In genomic region chr12:12265035-12265434, GRCh38 we compare ENCODE assay signal across 8 cellular contexts. TPM values are rescaled to one million over a fixed set of nuclear protein-coding genes. Genes with fewer than 3 reads are reported as not detected.
DNase-seq lines count a peak whose midpoint lies in the region; ATAC-seq and TF ChIP-seq lines count a peak whose summit lies in the region.

No MANE protein-coding gene starts in this region.

- CTCF ChIA-PET in activated CD4-positive, alpha-beta memory T cell treated with anti-CD3 and anti-CD28 coated beads, Interleukin-2, amount 10 ng/mL, durations not matched to agents 7 days and 5 days (lab: Charles Lee): no interaction called here

- H4K20me1 ChIP-seq in GM23338 (replicated peaks; ENCODE audit: insufficient read depth): peaks cover 29% of the 10 kb centered on the region

- no peak for ATAC-seq in GM23338
- ATAC-seq in right cardiac atrium: no peak
- ATAC-seq in HG03378 (IDR thresholded peaks at IDR 0.05; ENCODE audit: unreplicated experiment): no peak
- no peak for ATAC-seq in HG03565 (IDR thresholded peaks at IDR 0.05; ENCODE audit: unreplicated experiment)
- no peak for ATAC-seq in HG02938 (IDR thresholded peaks at IDR 0.05; ENCODE audit: unreplicated experiment)

- H3K4me3 Mint-ChIP-seq in GM23338: peak overlapping the region; percentile 95
- no peak overlapping the region for H3K4me3 Mint-ChIP-seq in activated CD4-positive, alpha-beta memory T cell treated with anti-CD3 and anti-CD28 coated beads, Interleukin-2, amount 10 ng/mL, durations not matched to agents 7 days and 5 days

- H3K4me2 ChIP-seq in GM23338 (peak overlapping the region; percentile 80), skeletal muscle satellite cell (ENCODE audit: low read length) (peak overlapping the region; percentile 87)

- no peaks in the 10 kb centered on the region for H3K9me2 ChIP-seq in GM23338 (ENCODE audit: insufficient read depth)

- no peak for TF ChIP-seq CTCF in GM23338 (conservative IDR thresholded peaks at IDR 0.05; ENCODE audit: low read depth in 2 of 2)
- TF ChIP-seq CTCF in VCaP (conservative IDR thresholded peaks at IDR 0.05): no peak

- H3K4me1 Mint-ChIP-seq in GM23338: peaks cover 26% of the 10 kb centered on the region
- peaks cover 16% of the 10 kb centered on the region for H3K4me1 Mint-ChIP-seq in activated CD4-positive, alpha-beta memory T cell treated with anti-CD3 and anti-CD28 coated beads, Interleukin-2, amount 10 ng/mL, durations not matched to agents 7 days and 5 days

- POLR2A ChIA-PET in activated CD4-positive, alpha-beta memory T cell treated with anti-CD3 and anti-CD28 coated beads, Interleukin-2, amount 10 ng/mL, durations not matched to agents 7 days and 5 days (lab: Charles Lee): interaction anchor here (0.9 kb wide), 1 partner anchor 10 kb away, joined by 3 read pairs; no protein-coding TSS in a partner anchor

- H3F3A ChIP-seq in GM23338 (replicated peaks; ENCODE audit: low read depth): peaks cover 3% of the 10 kb centered on the region; the same call in 1 of the 2 replicates

- H3K4me3 ChIP-seq in GM23338 (peak overlapping the region; percentile 98), right cardiac atrium (ENCODE audit: low read length) (peak overlapping the region; percentile 62), skeletal muscle satellite cell (ENCODE audit: low read length) (peak overlapping the region; percentile 99)

- H3K9me3 ChIP-seq in right cardiac atrium (ENCODE audit: control insufficient read depth, low read length) (no peaks in the 10 kb centered on the region), skeletal muscle satellite cell (replicated peaks; ENCODE audit: low read length) (no peaks in the 10 kb centered on the region)

- no peak overlapping the region for H3K27ac ChIP-seq in GM23338 (ENCODE audit: low read depth)
- H3K27ac ChIP-seq in VCaP: peak overlapping the region; percentile 98
- H3K27ac ChIP-seq in right cardiac atrium (ENCODE audit: low read length): no peak overlapping the region

- no peaks in the 10 kb centered on the region for H3K36me3 ChIP-seq in GM23338 (ENCODE audit: insufficient read depth)
- H3K36me3 ChIP-seq in skeletal muscle satellite cell (ENCODE audit: insufficient read depth, low read length): no peaks in the 10 kb centered on the region

- intact Hi-C loops in right cardiac atrium (cut with DNase I): loop anchor here in 1 of 4 donors (5.0 to 10.0 kb wide), 2 partner anchors 90 to 183 kb away; no protein-coding TSS in a partner anchor

- DNase-seq in GM23338 (ENCODE audit: low spot score): no peak
- no peak for DNase-seq in right cardiac atrium
- DNase-seq in activated CD4-positive, alpha-beta memory T cell treated with anti-CD3 and anti-CD28 coated beads, Interleukin-2, amount 10 ng/mL, durations not matched to agents 7 days and 5 days: no peak

- H3K4me1 ChIP-seq in GM23338 (ENCODE audit: insufficient read depth) (peaks cover 18% of the 10 kb centered on the region), right cardiac atrium (ENCODE audit: control insufficient read depth, insufficient read depth, low read length) (no peaks in the 10 kb centered on the region), skeletal muscle satellite cell (ENCODE audit: control insufficient read depth, insufficient read depth, low read length) (peaks cover 4% of the 10 kb centered on the region)

- peaks cover 8% of the 10 kb centered on the region for H3K27me3 Mint-ChIP-seq in GM23338 (ENCODE audit: insufficient read depth, low read depth, poor library complexity)
- peaks cover 47% of the 10 kb centered on the region for H3K27me3 Mint-ChIP-seq in activated CD4-positive, alpha-beta memory T cell treated with anti-CD3 and anti-CD28 coated beads, Interleukin-2, amount 10 ng/mL, durations not matched to agents 7 days and 5 days

- peaks cover 66% of the 10 kb centered on the region for H3K79me2 ChIP-seq in GM23338 (replicated peaks; ENCODE audit: insufficient read depth)

- H3K9me3 Mint-ChIP-seq in GM23338: no peaks in the 10 kb centered on the region
- H3K9me3 Mint-ChIP-seq in activated CD4-positive, alpha-beta memory T cell treated with anti-CD3 and anti-CD28 coated beads, Interleukin-2, amount 10 ng/mL, durations not matched to agents 7 days and 5 days: no peaks in the 10 kb centered on the region

- WGBS in right cardiac atrium: 34% methylated on average over 3 of the region's 3 CpGs

- no peak overlapping the region for H3K27ac Mint-ChIP-seq in GM23338
- H3K27ac Mint-ChIP-seq in activated CD4-positive, alpha-beta memory T cell treated with anti-CD3 and anti-CD28 coated beads, Interleukin-2, amount 10 ng/mL, durations not matched to agents 7 days and 5 days: no peak overlapping the region

- H3K27me3 ChIP-seq in GM23338 (ENCODE audit: insufficient read depth) (no peaks in the 10 kb centered on the region), right cardiac atrium (ENCODE audit: control insufficient read depth, insufficient read depth) (no peaks in the 10 kb centered on the region), skeletal muscle satellite cell (ENCODE audit: control insufficient read depth, insufficient read depth, low read length) (no peaks in the 10 kb centered on the region)

- peaks cover 17% of the 10 kb centered on the region for H3K36me3 Mint-ChIP-seq in GM23338 (ENCODE audit: low read depth)
- no peaks in the 10 kb centered on the region for H3K36me3 Mint-ChIP-seq in activated CD4-positive, alpha-beta memory T cell treated with anti-CD3 and anti-CD28 coated beads, Interleukin-2, amount 10 ng/mL, durations not matched to agents 7 days and 5 days (ENCODE audit: low read depth)

- H2AFZ ChIP-seq in GM23338: no peak overlapping the region

- peak overlapping the region; percentile 99 for H3K9ac ChIP-seq in skeletal muscle satellite cell (ENCODE audit: low read depth, low read length)

TF ChIP-seq in GM23338, 12 proteins besides CTCF, POLR2A, EP300 and RAD21:
- TF ChIP-seq ZNF114 (CRISPR knock-in tag; IDR thresholded peaks at IDR 0.05) (no peak), CREB1 (CRISPR knock-in tag; IDR thresholded peaks at IDR 0.05; ENCODE audit: low read depth) (no peak), EZH2 (IDR thresholded peaks at IDR 0.05; ENCODE audit: low read depth, unreplicated experiment) (no peak), REST (IDR thresholded peaks at IDR 0.05; ENCODE audit: unreplicated experiment) (no peak)
TF ChIP-seq in GM23338: peak in this region for 0.

RNA-seq across cellular contexts. Expression of gene LRP6, which starts 1.8 kb away (rescaled TPM):
- 61.7 and 73.8 TPM in 2 replicates for total RNA-seq in GM23338 (2014; rRNA removed; shearing (Covaris generic))
- polyA plus RNA-seq in GM23338 (2016; fragmentation: Nextera tagmentation; extraction: Ambion mirVana) (26.8 and 29.1 TPM in 2 replicates), right cardiac atrium (4.0 TPM)
- 10 to 100 TPM; 18.3 to 23.9 (median 21.1) TPM for total RNA-seq in right cardiac atrium
- 11.1 and 15.2 TPM in 2 replicates for total RNA-seq in skeletal muscle satellite cell (2012; rRNA removed)
- under 1 TPM; 0.30 to 0.40 TPM for total RNA-seq in activated CD4-positive, alpha-beta memory T cell treated with anti-CD3 and anti-CD28 coated beads, Interleukin-2, amount 10 ng/mL, durations not matched to agents 7 days and 5 days

Comparison
In these comparisons a context has a peak if more than half of its experiments do, and no peak if none do; other contexts are left out.
1. RNA of gene LRP6, which starts 1.8 kb away (total RNA-seq): 61.7 to 73.8 TPM in GM23338 and 18.3 to 23.9 TPM in right cardiac atrium; 0.30 to 0.40 TPM in activated CD4-positive, alpha-beta memory T cell treated with anti-CD3 and anti-CD28 coated beads, Interleukin-2, amount 10 ng/mL, durations not matched to agents 7 days and 5 days; every median in the first group is over 10 times any median in the second.
2. Peak in every context shown above with its lines, with median percentiles within 50 percentile points of each other: H3K4me3 ChIP-seq.